Comparison of ENCODE assay signal across 8 cellular contexts in the genomic region with DNA sequence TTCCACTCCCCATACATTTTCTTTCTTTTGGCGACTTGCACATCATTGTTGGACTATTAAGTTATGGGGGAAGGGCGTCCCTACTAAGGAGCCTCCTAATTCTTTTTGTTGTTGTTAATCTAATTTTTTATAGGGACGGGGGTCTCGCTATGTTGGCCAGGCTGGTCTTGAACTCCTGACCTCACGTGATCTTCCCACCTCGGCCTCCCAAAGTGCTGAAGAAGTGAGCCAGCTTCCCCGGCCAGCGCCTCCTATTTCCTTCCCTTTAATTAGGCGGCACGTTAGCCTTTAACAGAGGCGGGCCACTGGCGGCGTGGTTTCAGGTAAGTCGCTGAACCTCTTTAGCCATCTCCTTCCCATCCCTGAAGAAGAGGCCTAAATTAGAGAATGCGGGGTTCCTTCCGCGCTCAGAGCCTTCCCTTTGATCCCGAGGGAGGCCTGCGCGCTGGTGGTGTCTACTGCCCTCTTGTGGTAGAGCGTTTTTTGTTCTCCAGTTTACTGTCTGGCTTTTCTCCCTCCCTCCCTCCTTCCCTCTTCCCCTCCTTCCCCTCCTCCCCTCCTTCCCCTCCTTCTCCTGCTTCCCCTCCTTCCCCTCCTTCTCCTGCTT. TPM values are rescaled to one million over a fixed set of nuclear protein-coding genes. Genes with fewer than 3 reads are reported as not detected.
DNase-seq lines count a peak whose midpoint lies in the region; ATAC-seq, FAIRE-seq and TF ChIP-seq lines count a peak whose summit lies in the region.

No MANE protein-coding gene starts in this region.

- WGBS in sigmoid colon, 2 donors: 17 to 19% methylated on average over 21 of the region's 21 CpGs

- H3K9ac ChIP-seq in astrocyte (ENCODE audit: low read length): no peak overlapping the region

- no peak overlapping the region for H3K4me3 ChIP-seq in astrocyte (ENCODE audit: insufficient read depth, low read depth, low read length)
- H3K4me3 ChIP-seq in sigmoid colon: peak overlapping the region in 2 of 4 donors; percentile 20 to 21

- H3K4me3 Mint-ChIP-seq in astrocyte (ENCODE audit: unreplicated experiment): peak overlapping the region; percentile 50

- ATAC-seq in HG02588 (IDR thresholded peaks at IDR 0.05; ENCODE audit: unreplicated experiment) (no peak), GM21526 (IDR thresholded peaks at IDR 0.05; ENCODE audit: low FRiP score, unreplicated experiment) (no peak)

- no peaks in the 10 kb centered on the region for H4K20me1 ChIP-seq in astrocyte (ENCODE audit: insufficient read depth, low read length)

- TF ChIP-seq CTCF in GM12872 (IDR thresholded peaks at IDR 0.05; ENCODE audit: insufficient read depth, low read depth, low read length) (peak; percentile 89), astrocyte (IDR thresholded peaks at IDR 0.05; ENCODE audit: insufficient read depth, low read depth, low read length) (peak; percentile 49), sigmoid colon (IDR thresholded peaks at IDR 0.05) (peak; percentile 44 to 74 (median 56))

- H3K27ac ChIP-seq in astrocyte (ENCODE audit: low read depth, low read length) (no peak overlapping the region), sigmoid colon (no peak overlapping the region)

- intact Hi-C loops in sigmoid colon (cut with DNase I): loop anchor here (2.0 to 5.0 kb wide), 2 partner anchors 150 to 236 kb away; no protein-coding TSS in a partner anchor

- H3K4me2 ChIP-seq in astrocyte (ENCODE audit: low read length): peak overlapping the region; percentile 61

- TF ChIP-seq POLR2A in sigmoid colon (IDR thresholded peaks at IDR 0.05): no peak

- H3K36me3 ChIP-seq in astrocyte (ENCODE audit: insufficient read depth, low read length): no peaks in the 10 kb centered on the region
- H3K36me3 ChIP-seq in sigmoid colon: no peaks in the 10 kb centered on the region

- no peaks in the 10 kb centered on the region for H3K36me3 Mint-ChIP-seq in astrocyte (ENCODE audit: low read depth, unreplicated experiment)

- no peaks in the 10 kb centered on the region for H3K27me3 ChIP-seq in astrocyte (ENCODE audit: insufficient read depth, low read length)
- no peaks in the 10 kb centered on the region for H3K27me3 ChIP-seq in sigmoid colon

- peaks cover 6% of the 10 kb centered on the region for H3K4me1 Mint-ChIP-seq in astrocyte (ENCODE audit: low read depth, unreplicated experiment)

- H3K4me1 ChIP-seq in astrocyte (ENCODE audit: insufficient read depth, low read length) (no peaks in the 10 kb centered on the region), sigmoid colon (peaks cover 0 to 3% (median 0%) of the 10 kb centered on the region in 4 donors)

- H3K9me3 Mint-ChIP-seq in astrocyte (ENCODE audit: unreplicated experiment): no peaks in the 10 kb centered on the region

- FAIRE-seq in astrocyte (lab: Jason Lieb, UNC): no peak

- TF ChIP-seq EP300 in sigmoid colon (IDR thresholded peaks at IDR 0.05): no peak

- peak overlapping the region; percentile 26 for H3K27ac Mint-ChIP-seq in astrocyte (ENCODE audit: unreplicated experiment)

- H2AFZ ChIP-seq in astrocyte (ENCODE audit: low read depth, low read length): peak overlapping the region; percentile 70

- DNase-seq in NCI-H187 treated with DMSO at 0.1 percent for 48 hours (lab: John Stamatoyannopoulos, UW) (peak; percentile 36), T-helper 22 cell (ENCODE audit: low read depth) (peak; percentile 11), astrocyte (ENCODE audit: low read depth) (peak; percentile 50), hepatic stellate cell (ENCODE audit: low spot score) (peak; percentile 76), sigmoid colon (peak; percentile 82)

- H3K9me3 ChIP-seq in astrocyte (ENCODE audit: insufficient read depth, low read depth, low read length): no peaks in the 10 kb centered on the region
- no peaks in the 10 kb centered on the region for H3K9me3 ChIP-seq in sigmoid colon

- H3K27me3 Mint-ChIP-seq in astrocyte (ENCODE audit: low read depth, unreplicated experiment): no peaks in the 10 kb centered on the region

- H3K79me2 ChIP-seq in astrocyte (ENCODE audit: insufficient read depth, low read length): no peaks in the 10 kb centered on the region

RNA-seq across cellular contexts. Expression of a gene that starts 38.1 kb away (rescaled TPM):
- total RNA-seq in astrocyte (2.8 and 3.4 TPM in 2 replicates), sigmoid colon (not detected)
- polyA plus RNA-seq in sigmoid colon: 1 to 10 TPM in 2 of 3 donors, not detected in 1; 1.2 to 1.7 TPM

RNA-seq across cellular contexts. Expression of a gene that starts 49.7 kb away (rescaled TPM):
- total RNA-seq in astrocyte (not detected in 2 replicates), sigmoid colon (not detected)
- polyA plus RNA-seq in sigmoid colon: 1 to 10 TPM in 1 of 3 donors, under 1 TPM in 1, not detected in 1; 0.20 to 7.2 TPM

RNA-seq across cellular contexts. Expression of a gene that starts 58.9 kb away (rescaled TPM):
- total RNA-seq in astrocyte (268 and 282 TPM in 2 replicates), sigmoid colon (100 to 1,000 TPM; 176 to 252 (median 222) TPM)
- polyA plus RNA-seq in sigmoid colon: 100 to 1,000 TPM; 243 to 270 (median 243) TPM

Comparison
In these comparisons a context has a peak if more than half of its experiments do, and no peak if none do; other contexts are left out.
1. DNase-seq: peak in every context shown above with its lines; median percentile 82 in sigmoid colon; 76 in hepatic stellate cell; 50 in astrocyte; 36 in NCI-H187 treated with DMSO at 0.1 percent for 48 hours; 11 in T-helper 22 cell.